Comparison of ENCODE assay signal across 11 cellular contexts in the genomic region with DNA sequence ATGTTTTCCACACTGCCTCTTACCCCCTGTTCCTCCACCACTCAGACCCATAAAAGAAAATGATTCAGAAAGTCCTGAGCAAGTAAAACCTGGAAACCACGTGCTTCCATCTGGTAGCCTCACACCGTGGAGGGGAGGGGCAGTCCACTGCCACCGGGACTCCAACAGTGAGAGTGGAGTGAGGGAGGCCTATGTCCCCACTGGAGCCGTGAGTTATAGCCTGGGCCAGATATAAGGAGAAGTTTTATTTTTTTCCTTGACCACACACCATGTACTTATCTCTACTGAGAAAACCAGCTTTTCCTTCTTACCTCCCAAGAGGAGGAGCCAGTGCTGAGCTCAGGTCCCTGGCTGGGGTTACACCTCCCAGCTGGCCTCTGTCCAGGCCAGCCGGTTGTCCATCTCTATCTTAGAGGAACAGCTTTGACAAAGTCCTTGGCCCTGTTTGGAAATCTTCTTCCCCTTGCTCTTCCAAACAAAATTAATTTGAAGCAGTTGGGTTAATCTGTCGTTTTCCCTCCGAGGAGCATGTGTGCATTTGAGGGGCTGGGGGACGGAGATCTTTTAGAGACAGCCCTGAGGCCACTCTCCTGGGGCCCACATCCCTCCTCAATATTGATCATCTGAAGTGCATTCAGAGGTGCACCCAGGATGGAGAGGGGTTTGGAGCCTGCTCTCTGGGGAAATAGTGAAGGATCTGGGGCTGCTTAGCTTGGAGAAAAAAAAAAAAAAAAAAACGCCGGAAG. TPM values are rescaled to one million over a fixed set of nuclear protein-coding genes. Genes with fewer than 3 reads are reported as not detected.
DNase-seq lines count a peak whose midpoint lies in the region; ATAC-seq, FAIRE-seq and TF ChIP-seq lines count a peak whose summit lies in the region.
"Had no signal": no experiment of that assay in that cellular context is flagged by ENCODE, and none has a peak within 500 bp of the region (broad histone marks: within the 10 kb centered on the region; RNA-seq: fewer than 3 reads in every experiment).

No MANE protein-coding gene starts in this region.

- H4K20me1 ChIP-seq in PC-9 (ENCODE audit: insufficient read depth) (no peaks in the 10 kb centered on the region), smooth muscle cell (ENCODE audit: low read depth) (no peaks in the 10 kb centered on the region)

- TF ChIP-seq POLR2A in H54 (IDR thresholded peaks at IDR 0.05; ENCODE audit: low read depth, low read length), result no peak

- ATAC-seq in GM19395 (IDR thresholded peaks at IDR 0.05; ENCODE audit: unreplicated experiment) (no peak), GM21529 (IDR thresholded peaks at IDR 0.05; ENCODE audit: unreplicated experiment) (no peak)
- ATAC-seq: GM12878 had no signal

- H3K9ac ChIP-seq in smooth muscle cell (ENCODE audit: low read depth), result no peak overlapping the region

- no peak for TF ChIP-seq CTCF in PC-9 (conservative IDR thresholded peaks at IDR 0.05)
- TF ChIP-seq CTCF in fibroblast of villous mesenchyme (IDR thresholded peaks at IDR 0.05; ENCODE audit: insufficient read depth, low read depth, low read length), result no peak
- no peak for TF ChIP-seq CTCF in smooth muscle cell (IDR thresholded peaks at IDR 0.05; ENCODE audit: borderline replicate concordance, insufficient read depth, poor library complexity, severe bottlenecking)

- H3K9me2 ChIP-seq in PC-9 (ENCODE audit: insufficient read depth), result no peaks in the 10 kb centered on the region

- no peak overlapping the region for H3K27ac ChIP-seq in PC-9
- no peak overlapping the region for H3K27ac ChIP-seq in smooth muscle cell (ENCODE audit: low read depth)

- H3K4me1 ChIP-seq in PC-9 (replicated peaks; ENCODE audit: insufficient read depth), result 0 out of 2 replicates have a peak, but pooled peaks cover 3% of the 10 kb centered on the region
- peaks cover 3% of the 10 kb centered on the region for H3K4me1 ChIP-seq in smooth muscle cell (ENCODE audit: low read depth)

- H3K4me2 ChIP-seq in PC-9 (peak overlapping the region; percentile 58), smooth muscle cell (peak overlapping the region; percentile 70)

- H3K27me3 ChIP-seq in PC-9 (ENCODE audit: insufficient read depth, low read depth) (no peaks in the 10 kb centered on the region), smooth muscle cell (ENCODE audit: low read depth) (no peaks in the 10 kb centered on the region)

- no peak for DNase-seq in H54 (ENCODE audit: insufficient read length, low spot score)
- peak; percentile 39 to 47 for DNase-seq in PC-9
- peak; percentile 30 for DNase-seq in fibroblast of villous mesenchyme (ENCODE audit: low read depth)
- no peak for DNase-seq in smooth muscle cell (lab: John Stamatoyannopoulos, UW; ENCODE audit: unreplicated experiment)
- DNase-seq in GF-D8 (lab: John Stamatoyannopoulos, UW), result no peak
- DNase-seq: cerebellar nuclear complex, NCI-H146, T-helper 9 cell had no signal

- H2AFZ ChIP-seq in PC-9 (peak overlapping the region; percentile 70; the same call in 1 of the 2 replicates), smooth muscle cell (ENCODE audit: low read depth) (no peak overlapping the region)

- CTCF ChIA-PET in PC-9 (lab: Charles Lee), result interaction anchor here (1.2 kb wide), 1 partner anchor 266 kb away, joined by 5 read pairs; no protein-coding TSS in a partner anchor

- H3K79me2 ChIP-seq in PC-9 (ENCODE audit: low read depth), result no peaks in the 10 kb centered on the region
- no peaks in the 10 kb centered on the region for H3K79me2 ChIP-seq in smooth muscle cell (ENCODE audit: low read depth)

- H3K4me3 ChIP-seq in PC-9, result no peak overlapping the region
- H3K4me3 ChIP-seq in fibroblast of villous mesenchyme (ENCODE audit: low read depth, low read length), result no peak overlapping the region
- no peak overlapping the region for H3K4me3 ChIP-seq in smooth muscle cell
- H3K4me3 ChIP-seq: GM12878 had no signal

- H3F3A ChIP-seq in PC-9 (ENCODE audit: insufficient read depth, low read depth) (no peaks in the 10 kb centered on the region), smooth muscle cell (ENCODE audit: low read depth) (no peaks in the 10 kb centered on the region)

- intact Hi-C loops in PC-9 (cut with micrococcal nuclease; ENCODE audit: unreplicated experiment), result loop anchor here (5.0 kb wide), 1 partner anchor 47 kb away; the partner anchor contains the start of gene SERBP1

- no TSS peak for BruUV-seq in PC-9 (replicated peaks; lab: Mats Ljungman, UMichigan)

- FAIRE-seq in H54 (lab: Jason Lieb, UNC), result peak; percentile 73
- FAIRE-seq: GM12878 had no signal

- WGBS in smooth muscle cell (ENCODE audit: low lambda C conversion rate), result 48% methylated on average over 10 of the region's 10 CpGs

- POLR2A ChIA-PET in PC-9 (lab: Charles Lee; ENCODE audit: unreplicated experiment), result interaction anchor here (0.5 to 0.7 kb wide), 3 partner anchors 38 to 108 kb away, joined by 5 to 9 read pairs (median 6); no protein-coding TSS in a partner anchor

- H3K36me3 ChIP-seq in PC-9 (ENCODE audit: low read depth) (no peaks in the 10 kb centered on the region), smooth muscle cell (ENCODE audit: low read depth) (no peaks in the 10 kb centered on the region)

- H3K9me3 ChIP-seq in PC-9 (ENCODE audit: insufficient read depth, low read depth) (no peaks in the 10 kb centered on the region), smooth muscle cell (replicated peaks; ENCODE audit: low read depth) (no peaks in the 10 kb centered on the region)

RNA-seq across cellular contexts. Expression of gene SERBP1, which starts 49.1 kb away (rescaled TPM):
- total RNA-seq in PC-9 (2021), result 312 and 339 TPM in 2 replicates
- total RNA-seq in fibroblast of villous mesenchyme, result 108 and 162 TPM in 2 replicates
- 164 and 172 TPM in 2 replicates for total RNA-seq in smooth muscle cell
- 82.5 and 102 TPM in 2 replicates for polyA plus RNA-seq in smooth muscle cell

Comparison
In these comparisons a context has a peak if more than half of its experiments do, and no peak if none do; other contexts are left out.
1. DNase-seq: peak in PC-9 (2 of 2) and fibroblast of villous mesenchyme (single experiment); none in H54 (single experiment), smooth muscle cell (single experiment) and GF-D8 (single experiment).